19 cellular contexts compared by ENCODE assay signal in the genomic region with DNA sequence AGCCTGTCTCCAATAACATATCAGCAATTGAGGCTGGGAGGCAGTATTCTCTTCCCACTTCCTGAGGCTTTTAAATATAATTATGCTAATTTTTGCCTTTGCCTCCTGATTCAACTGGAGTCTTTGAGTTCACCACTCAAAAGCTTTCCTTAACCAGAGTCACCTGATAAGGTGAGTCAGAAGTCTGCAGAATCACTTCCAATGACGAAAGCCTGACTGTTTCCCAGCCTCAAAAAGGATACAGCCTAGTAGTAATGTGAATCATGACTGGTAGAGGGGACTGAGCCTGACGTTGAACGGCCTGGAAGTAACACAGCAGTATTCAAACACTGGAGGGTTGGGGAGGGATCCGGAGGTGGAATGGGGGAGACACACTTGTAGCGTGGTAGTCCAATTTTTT. TPM values are rescaled to one million over a fixed set of nuclear protein-coding genes. Genes with fewer than 3 reads are reported as not detected.
DNase-seq lines count a peak whose midpoint lies in the region; ATAC-seq and TF ChIP-seq lines count a peak whose summit lies in the region.
"Had no signal": no experiment of that assay in that cellular context is flagged by ENCODE, and none has a peak within 500 bp of the region (broad histone marks: within the 10 kb centered on the region; RNA-seq: fewer than 3 reads in every experiment).

No MANE protein-coding gene starts in this region.

- WGBS in mammary epithelial cell (ENCODE audit: low coverage, missing lambda C conversion rate), result 23% methylated on average over 5 of the region's 5 CpGs

- in situ Hi-C loops in Caki2 (cut with HindIII; ENCODE audit: low pct_unique_long_range_greater_than_20kb, low sequenced_read_pairs), result no loop called here
- in situ Hi-C loops in mammary epithelial cell (cut with MboI; ENCODE audit: low sequenced_read_pairs in 2 of 2), result no loop called here

- dilution Hi-C loops in mammary epithelial cell (cut with HindIII; ENCODE audit: low sequenced_read_pairs), result no loop called here

- no peaks in the 10 kb centered on the region for H3K27me3 ChIP-seq in mammary epithelial cell (ENCODE audit: insufficient read depth, low read length)
- H3K27me3 ChIP-seq in CD8-positive, alpha-beta memory T cell (ENCODE audit: insufficient read depth, low read length, poor library complexity, severe bottlenecking), result no peaks in the 10 kb centered on the region
- no peaks in the 10 kb centered on the region for H3K27me3 ChIP-seq in neural progenitor cell
- H3K27me3 ChIP-seq: ascending aorta, BLaER1, heart left ventricle, upper lobe of left lung had no signal

- H4K20me1 ChIP-seq in mammary epithelial cell (ENCODE audit: insufficient read depth, low read length) (no peaks in the 10 kb centered on the region), neural progenitor cell (ENCODE audit: low read depth) (no peaks in the 10 kb centered on the region)
- H4K20me1 ChIP-seq: BLaER1 had no signal

- H3K4me3 ChIP-seq in mammary epithelial cell (replicated peaks in 1 of 3; ENCODE audit: insufficient read depth in 1 of 3, low read depth in 2 of 3, low read length in 3 of 3) (no peak overlapping the region), neural progenitor cell (no peak overlapping the region)
- H3K4me3 ChIP-seq in CD8-positive, alpha-beta memory T cell (ENCODE audit: low read length), result no peak overlapping the region
- H3K4me3 ChIP-seq: ascending aorta, BLaER1, heart left ventricle, upper lobe of left lung had no signal

- H3K79me2 ChIP-seq in mammary epithelial cell (ENCODE audit: insufficient read depth, low read length), result no peaks in the 10 kb centered on the region
- H3K79me2 ChIP-seq in neural progenitor cell (ENCODE audit: low read depth), result no peaks in the 10 kb centered on the region

- H3K4me1 ChIP-seq in mammary epithelial cell (ENCODE audit: insufficient read depth, low read length) (peaks cover 14% of the 10 kb centered on the region), neural progenitor cell (no peaks in the 10 kb centered on the region)
- no peaks in the 10 kb centered on the region for H3K4me1 ChIP-seq in CD8-positive, alpha-beta memory T cell (ENCODE audit: insufficient read depth, low read length)
- H3K4me1 ChIP-seq: ascending aorta, BLaER1, heart left ventricle, upper lobe of left lung had no signal

- H3K27ac ChIP-seq in mammary epithelial cell (ENCODE audit: insufficient read depth, low read depth, low read length) (peak overlapping the region; percentile 70), neural progenitor cell (no peak overlapping the region)
- H3K27ac ChIP-seq in CD8-positive, alpha-beta memory T cell (ENCODE audit: low read depth, low read length), result no peak overlapping the region
- H3K27ac ChIP-seq: ascending aorta, BLaER1, heart left ventricle, upper lobe of left lung had no signal

- POLR2A ChIA-PET in CD8-positive, alpha-beta memory T cell (lab: Charles Lee), result no interaction called here

- no peak overlapping the region for H3K4me3 Mint-ChIP-seq in CD8-positive, alpha-beta memory T cell
- no peak overlapping the region for H3K4me3 Mint-ChIP-seq in neural progenitor cell
- H3K4me3 Mint-ChIP-seq: effector memory CD8-positive, alpha-beta T cell; naive thymus-derived CD4-positive, alpha-beta T cell; T-cell had no signal

- no peaks in the 10 kb centered on the region for H3K27me3 Mint-ChIP-seq in CD8-positive, alpha-beta memory T cell
- no peaks in the 10 kb centered on the region for H3K27me3 Mint-ChIP-seq in neural progenitor cell (ENCODE audit: insufficient read depth, low read depth)
- H3K27me3 Mint-ChIP-seq: effector memory CD8-positive, alpha-beta T cell; naive thymus-derived CD4-positive, alpha-beta T cell; T-cell had no signal

- no peak overlapping the region for H3K27ac Mint-ChIP-seq in CD8-positive, alpha-beta memory T cell
- H3K27ac Mint-ChIP-seq in neural progenitor cell, result no peak overlapping the region
- H3K27ac Mint-ChIP-seq: T-cell had no signal

- no peak for ATAC-seq in left lobe of liver
- ATAC-seq: effector memory CD8-positive, alpha-beta T cell; heart left ventricle; HepG2; naive thymus-derived CD4-positive, alpha-beta T cell; T-cell had no signal

- H3K36me3 ChIP-seq in mammary epithelial cell (ENCODE audit: insufficient read depth, low read length), result no peaks in the 10 kb centered on the region
- H3K36me3 ChIP-seq in CD8-positive, alpha-beta memory T cell (ENCODE audit: insufficient read depth, low read length), result peaks cover 34% of the 10 kb centered on the region
- H3K36me3 ChIP-seq in neural progenitor cell, result no peaks in the 10 kb centered on the region

- H3K9me3 Mint-ChIP-seq in CD8-positive, alpha-beta memory T cell, result no peaks in the 10 kb centered on the region
- no peaks in the 10 kb centered on the region for H3K9me3 Mint-ChIP-seq in neural progenitor cell
- H3K9me3 Mint-ChIP-seq: effector memory CD8-positive, alpha-beta T cell; naive thymus-derived CD4-positive, alpha-beta T cell; T-cell had no signal

- no peaks in the 10 kb centered on the region for H3F3A ChIP-seq in neural progenitor cell (ENCODE audit: low read depth)

- H2AFZ ChIP-seq in mammary epithelial cell (ENCODE audit: low read depth, low read length), result peak overlapping the region; percentile 70
- H2AFZ ChIP-seq in neural progenitor cell (replicated peaks), result no peak overlapping the region

- H3K4me1 Mint-ChIP-seq in CD8-positive, alpha-beta memory T cell, result no peaks in the 10 kb centered on the region
- H3K4me1 Mint-ChIP-seq in neural progenitor cell, result no peaks in the 10 kb centered on the region
- H3K4me1 Mint-ChIP-seq: naive thymus-derived CD4-positive, alpha-beta T cell; T-cell had no signal

- H3K4me2 ChIP-seq in mammary epithelial cell (ENCODE audit: insufficient read depth, low read depth, low read length) (no peak overlapping the region), neural progenitor cell (no peak overlapping the region)
- H3K4me2 ChIP-seq: BLaER1 had no signal

- peak; percentile 79 for DNase-seq in Caki2 (ENCODE audit: low read depth)
- DNase-seq in NCI-H226, result peak; percentile 82
- peak; percentile 96 for DNase-seq in mammary epithelial cell
- DNase-seq in kidney tubule cell (ENCODE audit: low spot score), result peak; percentile 86
- DNase-seq in CD8-positive, alpha-beta memory T cell, result no peak
- DNase-seq in mucosa of gallbladder (ENCODE audit: low spot score), result no peak
- no peak for DNase-seq in neural progenitor cell (ENCODE audit: low spot score)
- DNase-seq in left lobe of liver (ENCODE audit: low spot score), result no peak
- DNase-seq: activated T-cell treated with anti-CD3 and anti-CD28 coated beads, Interleukin-2, amount 50 U/mL, for 48 hours; effector memory CD8-positive, alpha-beta T cell; heart left ventricle; naive thymus-derived CD4-positive, alpha-beta T cell; retina; T-cell had no signal

- no peaks in the 10 kb centered on the region for H3K9me3 ChIP-seq in mammary epithelial cell (replicated peaks; ENCODE audit: insufficient read depth, low read length)
- no peaks in the 10 kb centered on the region for H3K9me3 ChIP-seq in CD8-positive, alpha-beta memory T cell (ENCODE audit: low read length)
- no peaks in the 10 kb centered on the region for H3K9me3 ChIP-seq in neural progenitor cell (ENCODE audit: low read depth)
- H3K9me3 ChIP-seq: ascending aorta, BLaER1, heart left ventricle, upper lobe of left lung had no signal

- CTCF ChIA-PET in mammary epithelial cell (lab: Charles Lee; ENCODE audit: low non-redundant PET), result no interaction called here
- CTCF ChIA-PET in CD8-positive, alpha-beta memory T cell (lab: Charles Lee), result interaction anchor here (1.2 kb wide), 1 partner anchor 14 kb away, joined by 3 read pairs; no protein-coding TSS in a partner anchor

- TF ChIP-seq CTCF in mammary epithelial cell (conservative IDR thresholded peaks at IDR 0.05 in 1 of 2, IDR thresholded peaks at IDR 0.05 in 1 of 2; ENCODE audit: extremely low read depth in 1 of 2, insufficient read depth in 1 of 2, low read depth in 1 of 2, low read length in 2 of 2) (no peak), neural progenitor cell (IDR thresholded peaks at IDR 0.05) (no peak)

- H3K9ac ChIP-seq in mammary epithelial cell (ENCODE audit: insufficient read depth, low read length) (no peak overlapping the region), neural progenitor cell (no peak overlapping the region)
- H3K9ac ChIP-seq: BLaER1 had no signal

- intact Hi-C loops in mammary epithelial cell (cut with micrococcal nuclease), result loop anchor here (2.0 kb wide), 1 partner anchor 17 kb away; the partner anchor contains the start of gene TDRKH

- H3K36me3 Mint-ChIP-seq in CD8-positive, alpha-beta memory T cell, result peaks cover 8 to 62% (median 21%) of the 10 kb centered on the region in 3 donors
- peaks cover 19% of the 10 kb centered on the region for H3K36me3 Mint-ChIP-seq in neural progenitor cell

- BruUV-seq in mammary epithelial cell (replicated peaks; lab: Mats Ljungman, UMichigan), result no TSS peak

RNA-seq across cellular contexts. Expression of gene MRPL9, which starts 10.4 kb away (rescaled TPM):
- total RNA-seq in Caki2 (2014; rRNA removed; shearing (Covaris generic); ENCODE audit: low replicate concordance), result 145 and 162 TPM in 2 replicates
- total RNA-seq in mammary epithelial cell (10 to 100 TPM; 47.5 to 77.4 TPM), mucosa of gallbladder (57.7 TPM), neural progenitor cell (ENCODE audit: low replicate concordance) (86.4 and 91.0 TPM in 2 replicates), left lobe of liver (26.3 TPM)
- 63.5 TPM for polyA plus RNA-seq in mammary epithelial cell
- 237 TPM for polyA minus RNA-seq in mammary epithelial cell
- 100 to 1,000 TPM; 190 to 195 TPM for total RNA-seq in CD8-positive, alpha-beta memory T cell
- polyA plus RNA-seq in CD8-positive, alpha-beta memory T cell, result 132 TPM

RNA-seq across cellular contexts. Expression of gene TDRKH, which starts 16.6 kb away (rescaled TPM):
- 5.6 and 9.1 TPM in 2 replicates for total RNA-seq in Caki2 (2014; rRNA removed; shearing (Covaris generic); ENCODE audit: low replicate concordance)
- 1 to 10 TPM; 3.0 to 9.3 TPM for total RNA-seq in mammary epithelial cell
- 6.7 TPM for polyA plus RNA-seq in mammary epithelial cell
- 6.8 TPM for polyA minus RNA-seq in mammary epithelial cell
- total RNA-seq in CD8-positive, alpha-beta memory T cell, result 10 to 100 TPM; 16.4 to 17.4 TPM
- polyA plus RNA-seq in CD8-positive, alpha-beta memory T cell, result 20.5 TPM
- total RNA-seq in mucosa of gallbladder, result 10.6 TPM
- 26.3 and 30.4 TPM in 2 replicates for total RNA-seq in neural progenitor cell (ENCODE audit: low replicate concordance)
- 2.2 TPM for total RNA-seq in left lobe of liver

RNA-seq across cellular contexts. Expression of gene LINGO4, which starts 31.5 kb away (rescaled TPM):
- not detected in 2 replicates for total RNA-seq in Caki2 (2014; rRNA removed; shearing (Covaris generic); ENCODE audit: low replicate concordance)
- total RNA-seq in mammary epithelial cell (not detected), mucosa of gallbladder (0.09 TPM), neural progenitor cell (ENCODE audit: low replicate concordance) (not detected in 2 replicates), left lobe of liver (0.15 TPM)
- not detected for polyA plus RNA-seq in mammary epithelial cell
- not detected for polyA minus RNA-seq in mammary epithelial cell
- total RNA-seq in CD8-positive, alpha-beta memory T cell, result under 1 TPM in 1 of 2 experiments, not detected in 1; 0.09 TPM
- 0.28 TPM for polyA plus RNA-seq in CD8-positive, alpha-beta memory T cell
- total RNA-seq: ascending aorta, OCI-LY7 had no signal
- polyA plus RNA-seq: naive thymus-derived CD4-positive, alpha-beta T cell had no signal

RNA-seq across cellular contexts. Expression of gene RIIAD1, which starts 52.4 kb away (rescaled TPM):
- total RNA-seq in Caki2 (2014; rRNA removed; shearing (Covaris generic); ENCODE audit: low replicate concordance), result not detected in 2 replicates
- total RNA-seq in mammary epithelial cell, result not detected
- polyA plus RNA-seq in mammary epithelial cell, result not detected
- polyA minus RNA-seq in mammary epithelial cell, result not detected
- not detected for total RNA-seq in CD8-positive, alpha-beta memory T cell
- polyA plus RNA-seq in CD8-positive, alpha-beta memory T cell, result not detected
- total RNA-seq in mucosa of gallbladder, result 0.95 TPM
- total RNA-seq in neural progenitor cell (ENCODE audit: low replicate concordance), result not detected in 2 replicates
- not detected for total RNA-seq in left lobe of liver
- total RNA-seq: ascending aorta; HepG2; naive thymus-derived CD4-positive, alpha-beta T cell; OCI-LY7; T-cell had no signal
- polyA plus RNA-seq: HepG2; naive thymus-derived CD4-positive, alpha-beta T cell had no signal

RNA-seq across cellular contexts. Expression of gene CELF3, which starts 57.1 kb away (rescaled TPM):
- total RNA-seq in Caki2 (2014; rRNA removed; shearing (Covaris generic); ENCODE audit: low replicate concordance), result not detected in 2 replicates
- total RNA-seq in mammary epithelial cell (not detected), mucosa of gallbladder (0.40 TPM), neural progenitor cell (ENCODE audit: low replicate concordance) (0.17 and 1.1 TPM in 2 replicates), left lobe of liver (not detected)
- polyA plus RNA-seq in mammary epithelial cell, result not detected
- polyA minus RNA-seq in mammary epithelial cell, result not detected
- not detected for total RNA-seq in CD8-positive, alpha-beta memory T cell
- polyA plus RNA-seq in CD8-positive, alpha-beta memory T cell, result not detected
- total RNA-seq: ascending aorta; heart left ventricle; HepG2; naive thymus-derived CD4-positive, alpha-beta T cell; OCI-LY7; T-cell had no signal
- polyA plus RNA-seq: heart left ventricle; HepG2; naive thymus-derived CD4-positive, alpha-beta T cell had no signal

Comparison
In these comparisons a context has a peak if more than half of its experiments do, and no peak if none do; other contexts are left out.
1. DNase-seq: peak in Caki2 (single experiment), NCI-H226 (single experiment), mammary epithelial cell (single experiment) and kidney tubule cell (single experiment); none in CD8-positive, alpha-beta memory T cell (0 of 5), mucosa of gallbladder (single experiment), neural progenitor cell (single experiment) and left lobe of liver (single experiment).